ENCODE assay signal across 8 cellular contexts in the genomic region with DNA sequence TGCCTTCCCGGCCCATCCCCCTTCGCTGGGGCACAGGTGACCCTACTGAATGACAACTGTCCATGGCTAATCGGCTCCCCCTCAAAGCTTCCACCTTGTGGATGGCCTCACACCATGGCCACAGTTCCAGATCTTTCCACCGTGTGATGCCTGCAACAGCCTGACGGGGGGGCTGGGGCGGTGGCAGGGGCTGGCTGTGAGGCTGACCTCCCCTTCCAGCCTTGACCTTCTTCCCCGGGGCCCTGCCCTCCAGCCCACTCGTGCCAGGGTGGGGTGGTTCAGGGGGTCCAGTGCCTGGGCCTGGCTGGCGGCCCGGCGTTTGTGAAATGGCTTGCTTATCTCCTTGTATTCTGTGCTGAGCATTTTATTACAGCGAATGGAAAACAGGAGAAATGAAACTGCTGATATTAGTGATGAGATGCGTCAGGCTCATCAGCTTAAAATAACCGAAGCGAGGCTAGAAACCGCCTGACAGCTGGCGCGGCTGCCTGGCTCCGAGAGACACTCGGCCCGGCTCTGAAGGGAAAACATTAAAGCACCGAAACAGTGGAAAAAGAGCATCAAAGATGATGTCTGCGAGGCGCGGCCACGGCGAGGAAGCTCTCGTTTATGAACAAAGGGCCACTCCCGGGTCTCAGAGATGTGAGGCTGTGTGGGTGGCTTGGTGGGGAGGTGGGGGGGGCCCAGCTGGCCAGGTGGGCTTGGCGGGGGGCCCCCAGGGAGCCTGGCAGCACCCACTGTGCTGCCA. TPM values are rescaled to one million over a fixed set of nuclear protein-coding genes. Genes with fewer than 3 reads are reported as not detected.
DNase-seq lines count a peak whose midpoint lies in the region; ATAC-seq, FAIRE-seq and TF ChIP-seq lines count a peak whose summit lies in the region.

No MANE protein-coding gene starts in this region.

- POLR2A ChIA-PET in GM12878 (lab: Charles Lee): interaction anchor here (0.6 to 3.5 kb wide), 5 partner anchors 9 to 126 kb away, joined by 3 to 26 read pairs (median 4); partner anchors contain the start of gene D2HGDH

- CTCF ChIA-PET in GM12878 (lab: Yijun Ruan, JAX): interaction anchor here (0.5 to 1.9 kb wide), 7 partner anchors 9 to 205 kb away, joined by 3 to 10 read pairs (median 4); partner anchors contain the start of gene RTP5

- TF ChIP-seq CTCF in GM12878 (IDR thresholded peaks at IDR 0.05 in 2 of 3, conservative IDR thresholded peaks at IDR 0.05 in 1 of 3; ENCODE audit: control insufficient read depth in 2 of 3, extremely low read depth in 1 of 3, insufficient read depth in 1 of 3, low read depth in 3 of 3, low read length in 3 of 3) (peak; percentile 22 to 56 (median 47)), lower leg skin (IDR thresholded peaks at IDR 0.05) (no peak)

- TF ChIP-seq EP300 in GM12878 (IDR thresholded peaks at IDR 0.05; ENCODE audit: borderline replicate concordance in 1 of 2, control insufficient read depth in 1 of 2, low read depth in 2 of 2, low read length in 2 of 2): peak; percentile 80 to 85

- FAIRE-seq in GM12878 (lab: Jason Lieb, UNC): peak; percentile 75

- no peak for TF ChIP-seq RAD21 in GM12878 (IDR thresholded peaks at IDR 0.05; ENCODE audit: insufficient read depth, low read depth, low read length)

- in situ Hi-C loops in GM12878 (cut with MboI): no loop called here

- H3K4me3 ChIP-seq in GM12878: peak overlapping the region; percentile 56; the same call in 1 of the 2 replicates
- H3K4me3 ChIP-seq in lower leg skin (ENCODE audit: low read depth, poor library complexity, severe bottlenecking): no peak overlapping the region

- no peaks in the 10 kb centered on the region; the same call in 1 of the 3 replicates for H3K9me3 ChIP-seq in GM12878 (replicated peaks; ENCODE audit: control insufficient read depth, insufficient read depth, low read length)

- peaks cover 43% of the 10 kb centered on the region for H3K4me1 ChIP-seq in GM12878 (ENCODE audit: control insufficient read depth, insufficient read depth, low read length)

- H2AFZ ChIP-seq in GM12878 (ENCODE audit: control insufficient read depth, low read depth, low read length): peak overlapping the region; percentile 48; the same call in 1 of the 2 replicates

- DNase-seq in Ammon's horn (ENCODE audit: low spot score) (peak; percentile 69), OCI-M1 (lab: John Stamatoyannopoulos, UW) (peak; percentile 15), GM12878 (ENCODE audit: low read depth, low spot score) (no peak), lower leg skin (ENCODE audit: low spot score in 2 of 2) (peak; percentile 63 to 92), Kasumi-1 (lab: John Stamatoyannopoulos, UW) (no peak)
- DNase-seq in stimulated activated CD8-positive, alpha-beta memory T cell treated with anti-CD3 and anti-CD28 coated beads, Interleukin-15, amount 100 ng/mL, for 48 hours (ENCODE audit: low read depth in 2 of 2): peak; percentile 60 to 69

- RAD21 ChIA-PET in GM12878 (lab: Charles Lee; ENCODE audit: unreplicated experiment): interaction anchor here (1.0 to 1.6 kb wide), 5 partner anchors 9 to 159 kb away, joined by 3 to 16 read pairs (median 3); partner anchors contain the start of gene RTP5

- ATAC-seq in GM19463 (IDR thresholded peaks at IDR 0.05; ENCODE audit: unreplicated experiment) (peak; percentile 50), GM12878 (peak; percentile 66), HG03565 (IDR thresholded peaks at IDR 0.05; ENCODE audit: unreplicated experiment) (no peak)

- 4% methylated on average over 29 of the region's 30 CpGs for WGBS in GM12878 (ENCODE audit: insufficient coverage, insufficient replicate concordance, low lambda C conversion rate, missing lambda C conversion rate)
- 11 to 17% methylated on average over 30 of the region's 30 CpGs for WGBS in lower leg skin, 2 donors

- H3K4me2 ChIP-seq in GM12878 (ENCODE audit: control insufficient read depth, insufficient read depth): peak overlapping the region; percentile 97

- H3K9ac ChIP-seq in GM12878 (ENCODE audit: control insufficient read depth, insufficient read depth, low read length): peak overlapping the region; percentile 77

- no peaks in the 10 kb centered on the region for H3K36me3 ChIP-seq in GM12878 (ENCODE audit: control insufficient read depth in 2 of 2, insufficient read depth in 2 of 2, low read length in 1 of 2)

- intact Hi-C loops in GM12878 (cut with micrococcal nuclease; ENCODE audit: unreplicated experiment) (no loop called here), lower leg skin (cut with DNase I; ENCODE audit: low total_unique reads) (no loop called here)

- SMC1A ChIA-PET in GM12878 (lab: Charles Lee; ENCODE audit: uncharacterized antibody, unreplicated experiment): interaction anchor here (1.3 to 1.8 kb wide), 4 partner anchors 9 to 157 kb away, joined by 3 to 6 read pairs (median 6); partner anchors contain the start of gene ING5

- H4K20me1 ChIP-seq in GM12878 (ENCODE audit: control insufficient read depth, insufficient read depth): no peaks in the 10 kb centered on the region

- no peaks in the 10 kb centered on the region; a peak in 1 of 4 replicates for H3K27me3 ChIP-seq in GM12878 (replicated peaks in 1 of 2; ENCODE audit: control insufficient read depth in 2 of 2, insufficient read depth in 2 of 2, low read length in 1 of 2)

- no TSS peak for BruUV-seq in GM12878 (replicated peaks; lab: Mats Ljungman, UMichigan)

- peaks cover 7% of the 10 kb centered on the region for H3K79me2 ChIP-seq in GM12878 (ENCODE audit: control insufficient read depth, insufficient read depth, low read length)

- TF ChIP-seq POLR2A in GM12878 (IDR thresholded peaks at IDR 0.05; ENCODE audit: low read depth, low read length) (peak; percentile 49; the same call in 1 of the 2 replicates), lower leg skin (IDR thresholded peaks at IDR 0.05) (no peak)

- peak overlapping the region; percentile 97 for H3K27ac ChIP-seq in GM12878 (ENCODE audit: control insufficient read depth, insufficient read depth)

RNA-seq across cellular contexts. Expression of gene PDCD1, which starts 0.9 kb away (rescaled TPM):
- total RNA-seq in GM12878 (2013; cell fraction: nucleolus; rRNA removed): 10.1 and 11.8 TPM in 2 replicates
- total RNA-seq in GM12878 (2014; rRNA removed) (3.7 and 3.9 TPM in 2 replicates), GM12878 (2014; rRNA removed; fragmentation: Illumina TruSeq; extraction: Trizol) (1.1 and 1.5 TPM in 2 replicates), GM12878 (2021) (3.6 and 4.0 TPM in 2 replicates), lower leg skin (1 to 10 TPM in 1 of 4 donors, under 1 TPM in 2, not detected in 1; 0.42 to 1.3 (median 0.86) TPM)
- polyA plus RNA-seq in GM12878 (2011; ENCODE audit: low read depth): 1.2 TPM
- polyA plus RNA-seq in GM12878 (2011; rRNA removed) (3.8 and 6.4 TPM in 2 replicates), GM12878 (2014; fragmentation: Illumina TruSeq; extraction: Trizol) (0.62 TPM in 1 of 2 replicates, not detected in the other), GM12878 (2014; fragmentation: Nextera tagmentation; extraction: Ambion mirVana) (not detected), GM12878 (2014; rRNA removed) (4.2 and 4.6 TPM in 2 replicates), GM12878 (2016; fragmentation: Nextera tagmentation; extraction: Ambion mirVana) (1 to 10 TPM; 1.4 to 1.9 TPM)
- 11.9 and 20.2 TPM in 2 replicates for polyA plus RNA-seq in GM12878 (2011; cell fraction: cytosol; rRNA removed)
- 23.7 and 25.2 TPM in 2 replicates for polyA plus RNA-seq in GM12878 (2011; cell fraction: nucleus; rRNA removed)
- 5.5 and 7.3 TPM in 2 replicates for polyA plus RNA-seq in GM12878 (2012)
- polyA minus RNA-seq in GM12878 (2011; rRNA and poly(A)+ RNA removed): 2.3 and 12.1 TPM in 2 replicates
- polyA minus RNA-seq in GM12878 (2011; cell fraction: cytosol; rRNA and poly(A)+ RNA removed): 5.8 and 7.2 TPM in 2 replicates
- 3.0 and 4.2 TPM in 2 replicates for polyA minus RNA-seq in GM12878 (2011; cell fraction: nucleus; rRNA and poly(A)+ RNA removed)

RNA-seq across cellular contexts. Expression of gene RTP5, which starts 9.9 kb away (rescaled TPM):
- not detected in 2 replicates for total RNA-seq in GM12878 (2013; cell fraction: nucleolus; rRNA removed)
- total RNA-seq in GM12878 (2014; rRNA removed) (not detected in 2 replicates), GM12878 (2014; rRNA removed; fragmentation: Illumina TruSeq; extraction: Trizol) (not detected in 2 replicates), GM12878 (2021) (not detected in 2 replicates), lower leg skin (under 1 TPM in 2 of 4 donors, not detected in 2; 0.10 to 0.23 TPM)
- not detected for polyA plus RNA-seq in GM12878 (2011; ENCODE audit: low read depth)
- polyA plus RNA-seq in GM12878 (2011; rRNA removed) (not detected in 2 replicates), GM12878 (2014; fragmentation: Illumina TruSeq; extraction: Trizol) (not detected in 2 replicates), GM12878 (2014; fragmentation: Nextera tagmentation; extraction: Ambion mirVana) (not detected), GM12878 (2014; rRNA removed) (0.05 TPM in 1 of 2 replicates, not detected in the other), GM12878 (2016; fragmentation: Nextera tagmentation; extraction: Ambion mirVana) (not detected)
- polyA plus RNA-seq in GM12878 (2011; cell fraction: cytosol; rRNA removed): not detected in 2 replicates
- 0.07 and 0.09 TPM in 2 replicates for polyA plus RNA-seq in GM12878 (2011; cell fraction: nucleus; rRNA removed)
- 0.15 and 0.17 TPM in 2 replicates for polyA plus RNA-seq in GM12878 (2012)
- polyA minus RNA-seq in GM12878 (2011; rRNA and poly(A)+ RNA removed): not detected in 2 replicates
- polyA minus RNA-seq in GM12878 (2011; cell fraction: cytosol; rRNA and poly(A)+ RNA removed): not detected in 2 replicates
- not detected in 2 replicates for polyA minus RNA-seq in GM12878 (2011; cell fraction: nucleus; rRNA and poly(A)+ RNA removed)

RNA-seq across cellular contexts. Expression of gene NEU4, which starts 50.6 kb away (rescaled TPM):
- 1.1 and 1.3 TPM in 2 replicates for total RNA-seq in GM12878 (2013; cell fraction: nucleolus; rRNA removed)
- total RNA-seq in GM12878 (2014; rRNA removed) (0.05 and 0.06 TPM in 2 replicates), GM12878 (2014; rRNA removed; fragmentation: Illumina TruSeq; extraction: Trizol) (0.05 TPM in 1 of 2 replicates, not detected in the other), GM12878 (2021) (0.28 and 0.98 TPM in 2 replicates), lower leg skin (under 1 TPM in 1 of 4 donors, not detected in 3; 0.15 TPM)
- not detected for polyA plus RNA-seq in GM12878 (2011; ENCODE audit: low read depth)
- polyA plus RNA-seq in GM12878 (2011; rRNA removed) (not detected in 2 replicates), GM12878 (2014; fragmentation: Illumina TruSeq; extraction: Trizol) (0.01 TPM in 1 of 2 replicates, not detected in the other), GM12878 (2014; fragmentation: Nextera tagmentation; extraction: Ambion mirVana) (not detected), GM12878 (2014; rRNA removed) (0.08 and 0.14 TPM in 2 replicates), GM12878 (2016; fragmentation: Nextera tagmentation; extraction: Ambion mirVana) (under 1 TPM in 1 of 2 experiments, not detected in 1; 0.23 TPM)
- 0.06 and 0.12 TPM in 2 replicates for polyA plus RNA-seq in GM12878 (2011; cell fraction: cytosol; rRNA removed)
- polyA plus RNA-seq in GM12878 (2011; cell fraction: nucleus; rRNA removed): 0.24 and 0.32 TPM in 2 replicates
- polyA plus RNA-seq in GM12878 (2012): 0.31 and 0.56 TPM in 2 replicates
- 0.05 TPM in 1 of 2 replicates, not detected in the other for polyA minus RNA-seq in GM12878 (2011; rRNA and poly(A)+ RNA removed)
- not detected in 2 replicates for polyA minus RNA-seq in GM12878 (2011; cell fraction: cytosol; rRNA and poly(A)+ RNA removed)
- 0.86 TPM in 1 of 2 replicates, not detected in the other for polyA minus RNA-seq in GM12878 (2011; cell fraction: nucleus; rRNA and poly(A)+ RNA removed)

Comparison
In these comparisons a context has a peak if more than half of its experiments do, and no peak if none do; other contexts are left out.
1. DNase-seq: peak in Ammon's horn (single experiment), OCI-M1 (single experiment), lower leg skin (2 of 2) and stimulated activated CD8-positive, alpha-beta memory T cell treated with anti-CD3 and anti-CD28 coated beads, Interleukin-15, amount 100 ng/mL, for 48 hours (2 of 2); none in GM12878 (single experiment) and Kasumi-1 (0 of 2).
2. CTCF ChIP-seq: peak in GM12878 (3 of 3); none in lower leg skin (0 of 3).